In the genomic region with DNA sequence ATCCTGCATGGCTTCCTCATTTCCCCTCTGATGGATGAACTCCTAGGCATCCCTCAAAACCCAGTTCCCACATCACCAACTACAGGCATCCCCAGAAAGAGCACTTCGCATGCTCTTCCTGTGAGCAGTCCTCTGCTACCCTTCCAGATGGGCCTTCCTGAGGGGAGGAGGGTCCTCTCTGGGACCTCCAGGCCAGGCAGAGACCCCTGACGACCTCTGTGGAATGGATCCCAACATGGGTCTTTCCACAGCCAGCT, we compare ENCODE assay signal across 9 cellular contexts. TPM values are rescaled to one million over a fixed set of nuclear protein-coding genes. Genes with fewer than 3 reads are reported as not detected.
DNase-seq lines count a peak whose midpoint lies in the region; ATAC-seq and TF ChIP-seq lines count a peak whose summit lies in the region.
"Had no signal": no experiment of that assay in that cellular context is flagged by ENCODE, and none has a peak within 500 bp of the region (broad histone marks: within the 10 kb centered on the region; RNA-seq: fewer than 3 reads in every experiment).

No MANE protein-coding gene starts in this region.

- peak overlapping the region; percentile 89 to 95 (median 91) for H3K4me3 Mint-ChIP-seq in CD4-positive, CD25-positive, alpha-beta regulatory T cell
- H3K4me3 Mint-ChIP-seq in dendritic cell treated with granulocyte-macrophage colony-stimulating factor and Interleukin-4, amounts not matched to agents 40 ng/mL and 50 ng/mL, for 4 days = peak overlapping the region; percentile 89
- peak overlapping the region; percentile 95 for H3K4me3 Mint-ChIP-seq in neural progenitor cell

- peak overlapping the region in 2 of 3 donors; percentile 81 to 89 for H3K27ac Mint-ChIP-seq in CD4-positive, CD25-positive, alpha-beta regulatory T cell
- peak overlapping the region; percentile 81 for H3K27ac Mint-ChIP-seq in dendritic cell treated with granulocyte-macrophage colony-stimulating factor and Interleukin-4, amounts not matched to agents 40 ng/mL and 50 ng/mL, for 4 days
- peak overlapping the region; percentile 83 for H3K27ac Mint-ChIP-seq in neural progenitor cell

- no peaks in the 10 kb centered on the region for H3K27me3 Mint-ChIP-seq in CD4-positive, CD25-positive, alpha-beta regulatory T cell
- H3K27me3 Mint-ChIP-seq in dendritic cell treated with granulocyte-macrophage colony-stimulating factor and Interleukin-4, amounts not matched to agents 40 ng/mL and 50 ng/mL, for 4 days = peaks cover 8% of the 10 kb centered on the region
- peaks cover 14% of the 10 kb centered on the region for H3K27me3 Mint-ChIP-seq in neural progenitor cell (ENCODE audit: insufficient read depth, low read depth)

- no peaks in the 10 kb centered on the region for H3K27me3 ChIP-seq in CD4-positive, CD25-positive, alpha-beta regulatory T cell (ENCODE audit: control insufficient read depth, insufficient read depth, low read length)
- H3K27me3 ChIP-seq in OCI-LY1 (ENCODE audit: insufficient read depth, low read length) (no peaks in the 10 kb centered on the region), neural progenitor cell (peaks cover 29% of the 10 kb centered on the region)

- TF ChIP-seq CTCF in OCI-LY1 (IDR thresholded peaks at IDR 0.05; ENCODE audit: low read length) (no peak), neural progenitor cell (IDR thresholded peaks at IDR 0.05) (no peak)

- H2AFZ ChIP-seq in OCI-LY1 (ENCODE audit: low read length) = no peak overlapping the region
- no peak overlapping the region for H2AFZ ChIP-seq in neural progenitor cell (replicated peaks)

- DNase-seq in CD4-positive, CD25-positive, alpha-beta regulatory T cell = no peak
- no peak for DNase-seq in neural progenitor cell (ENCODE audit: low spot score)
- no peak for DNase-seq in SKM-1 (lab: John Stamatoyannopoulos, UW; ENCODE audit: unreplicated experiment)
- DNase-seq in GM19240 (ENCODE audit: insufficient read length, low spot score) = no peak
- DNase-seq: activated gamma-delta T cell had no signal

- intact Hi-C loops in dendritic cell treated with granulocyte-macrophage colony-stimulating factor and Interleukin-4, amounts not matched to agents 40 ng/mL and 50 ng/mL, for 4 days (cut with micrococcal nuclease) = no loop called here

- H3K4me2 ChIP-seq in OCI-LY1 (ENCODE audit: low read length) (peak overlapping the region; percentile 96), neural progenitor cell (peak overlapping the region; percentile 100)

- H3F3A ChIP-seq in OCI-LY1 (ENCODE audit: insufficient read depth, low read length) (no peaks in the 10 kb centered on the region), neural progenitor cell (ENCODE audit: low read depth) (peaks cover 25% of the 10 kb centered on the region)

- no peaks in the 10 kb centered on the region for H3K36me3 ChIP-seq in CD4-positive, CD25-positive, alpha-beta regulatory T cell (ENCODE audit: control insufficient read depth, insufficient read depth, low read length)
- H3K36me3 ChIP-seq in OCI-LY1 (ENCODE audit: insufficient read depth, low read length) = peaks cover 21% of the 10 kb centered on the region; the same call in 1 of the 2 replicates
- no peaks in the 10 kb centered on the region for H3K36me3 ChIP-seq in neural progenitor cell

- peaks cover 39% of the 10 kb centered on the region for H3K4me1 ChIP-seq in CD4-positive, CD25-positive, alpha-beta regulatory T cell (ENCODE audit: control insufficient read depth, insufficient read depth, low read length, poor library complexity, severe bottlenecking)
- H3K4me1 ChIP-seq in OCI-LY1 (ENCODE audit: insufficient read depth, low read length, severe bottlenecking) (peaks cover 26% of the 10 kb centered on the region), neural progenitor cell (peaks cover 24% of the 10 kb centered on the region)

- H3K9ac ChIP-seq in OCI-LY1 (ENCODE audit: low read length) = peak overlapping the region; percentile 26; the same call in 1 of the 2 replicates
- no peak overlapping the region for H3K9ac ChIP-seq in neural progenitor cell

- H3K4me1 Mint-ChIP-seq in CD4-positive, CD25-positive, alpha-beta regulatory T cell = peaks cover 0 to 51% (median 15%) of the 10 kb centered on the region in 4 donors
- H3K4me1 Mint-ChIP-seq in dendritic cell treated with granulocyte-macrophage colony-stimulating factor and Interleukin-4, amounts not matched to agents 40 ng/mL and 50 ng/mL, for 4 days (ENCODE audit: low read depth) = peaks cover 89% of the 10 kb centered on the region
- peaks cover 33% of the 10 kb centered on the region for H3K4me1 Mint-ChIP-seq in neural progenitor cell

- H3K79me2 ChIP-seq in OCI-LY1 (ENCODE audit: insufficient read depth, low read length) (no peaks in the 10 kb centered on the region), neural progenitor cell (ENCODE audit: low read depth) (peaks cover 36% of the 10 kb centered on the region)

- peak overlapping the region; percentile 28 for H3K4me3 ChIP-seq in CD4-positive, CD25-positive, alpha-beta regulatory T cell (ENCODE audit: low read depth, low read length)
- peak overlapping the region; percentile 89 for H3K4me3 ChIP-seq in OCI-LY1 (ENCODE audit: low read depth, low read length, poor library complexity, severe bottlenecking)
- H3K4me3 ChIP-seq in neural progenitor cell = peak overlapping the region; percentile 95

- H3K36me3 Mint-ChIP-seq in CD4-positive, CD25-positive, alpha-beta regulatory T cell = no peaks in the 10 kb centered on the region
- peaks cover 61% of the 10 kb centered on the region for H3K36me3 Mint-ChIP-seq in dendritic cell treated with granulocyte-macrophage colony-stimulating factor and Interleukin-4, amounts not matched to agents 40 ng/mL and 50 ng/mL, for 4 days (ENCODE audit: low read depth)
- peaks cover 2% of the 10 kb centered on the region for H3K36me3 Mint-ChIP-seq in neural progenitor cell

- H3K27ac ChIP-seq in CD4-positive, CD25-positive, alpha-beta regulatory T cell (ENCODE audit: insufficient read depth, low read length, poor library complexity, severe bottlenecking) = peak overlapping the region; percentile 36
- H3K27ac ChIP-seq in OCI-LY1 (ENCODE audit: low read depth, low read length, poor library complexity, severe bottlenecking) (peak overlapping the region; percentile 6), neural progenitor cell (no peak overlapping the region)

- ATAC-seq in CD4-positive, CD25-positive, alpha-beta regulatory T cell (ENCODE audit: low read depth in 2 of 2) = no peak
- ATAC-seq in HG03457 (IDR thresholded peaks at IDR 0.05; ENCODE audit: unreplicated experiment) (no peak), GM18519 (IDR thresholded peaks at IDR 0.05; ENCODE audit: low FRiP score, unreplicated experiment) (no peak)

- no peaks in the 10 kb centered on the region for H3K9me2 ChIP-seq in OCI-LY1 (ENCODE audit: low read depth, low read length)

- H3K9me3 ChIP-seq in CD4-positive, CD25-positive, alpha-beta regulatory T cell (ENCODE audit: control insufficient read depth in 2 of 2, low read length in 2 of 2) = no peaks in the 10 kb centered on the region
- no peaks in the 10 kb centered on the region for H3K9me3 ChIP-seq in OCI-LY1 (ENCODE audit: low read length)
- no peaks in the 10 kb centered on the region for H3K9me3 ChIP-seq in neural progenitor cell (ENCODE audit: low read depth)

- H4K20me1 ChIP-seq in OCI-LY1 (ENCODE audit: insufficient read depth, low read length) = no peaks in the 10 kb centered on the region
- peaks cover 68% of the 10 kb centered on the region for H4K20me1 ChIP-seq in neural progenitor cell (ENCODE audit: low read depth)

- no peaks in the 10 kb centered on the region for H3K9me3 Mint-ChIP-seq in CD4-positive, CD25-positive, alpha-beta regulatory T cell
- H3K9me3 Mint-ChIP-seq in dendritic cell treated with granulocyte-macrophage colony-stimulating factor and Interleukin-4, amounts not matched to agents 40 ng/mL and 50 ng/mL, for 4 days = no peaks in the 10 kb centered on the region
- H3K9me3 Mint-ChIP-seq in neural progenitor cell = no peaks in the 10 kb centered on the region

RNA-seq across cellular contexts. Expression of a gene that starts 1.9 kb away (rescaled TPM):
- total RNA-seq in CD4-positive, CD25-positive, alpha-beta regulatory T cell = 86.0 TPM
- 10 to 100 TPM in 2 of 4 donors, 1 to 10 TPM in 2; 6.3 to 19.8 (median 12.4) TPM for polyA plus RNA-seq in CD4-positive, CD25-positive, alpha-beta regulatory T cell
- 67.2 and 92.4 TPM in 2 replicates for total RNA-seq in neural progenitor cell (ENCODE audit: low replicate concordance)

RNA-seq across cellular contexts. Expression of a gene that starts 7.3 kb away (rescaled TPM):
- total RNA-seq in CD4-positive, CD25-positive, alpha-beta regulatory T cell = 3.6 TPM
- polyA plus RNA-seq in CD4-positive, CD25-positive, alpha-beta regulatory T cell = 1 to 10 TPM; 1.3 to 2.1 (median 1.9) TPM
- total RNA-seq in neural progenitor cell (ENCODE audit: low replicate concordance) = 0.41 and 1.1 TPM in 2 replicates

RNA-seq across cellular contexts. Expression of a gene that starts 40.7 kb away (rescaled TPM):
- total RNA-seq in CD4-positive, CD25-positive, alpha-beta regulatory T cell = 82.6 TPM
- 100 to 1,000 TPM; 234 to 281 (median 246) TPM for polyA plus RNA-seq in CD4-positive, CD25-positive, alpha-beta regulatory T cell
- total RNA-seq in neural progenitor cell (ENCODE audit: low replicate concordance) = 139 and 231 TPM in 2 replicates

Comparison
In these comparisons a context has a peak if more than half of its experiments do, and no peak if none do; other contexts are left out.
1. H3K4me3 ChIP-seq: peak in every context shown above with its lines; median percentile 95 in neural progenitor cell; 89 in OCI-LY1; 28 in CD4-positive, CD25-positive, alpha-beta regulatory T cell.